In genomic region chr20:36997121-36997520, GRCh38 we compare ENCODE assay signal across 20 cellular contexts. TPM values are rescaled to one million over a fixed set of nuclear protein-coding genes. Genes with fewer than 3 reads are reported as not detected.
A peak's percentile ranks its signal among the peaks of the same experiment; 100 is the strongest.
DNase-seq lines count a peak whose midpoint lies in the region; ATAC-seq and TF ChIP-seq lines count a peak whose summit lies in the region.
"Had no signal": no experiment of that assay in that cellular context is flagged by ENCODE, and none has a peak within 500 bp of the region (broad histone marks: within the 10 kb centered on the region; RNA-seq: fewer than 3 reads in every experiment).

No MANE protein-coding gene starts in this region.

- H3K9ac ChIP-seq in endodermal cell (ENCODE audit: extremely low read depth, low read length, poor library complexity, severe bottlenecking): no peak overlapping the region

- H3K4me1 ChIP-seq in endodermal cell (ENCODE audit: control insufficient read depth, insufficient read depth, low read length): no peaks in the 10 kb centered on the region

- CTCF ChIA-PET in T-cell (lab: Charles Lee): interaction anchor here in 1 of 2 donors (0.9 kb wide), 1 partner anchor 18 kb away, joined by 4 read pairs; no protein-coding TSS in a partner anchor

- H3K36me3 ChIP-seq in endodermal cell (ENCODE audit: control insufficient read depth, insufficient read depth, low read length): peaks cover 19% of the 10 kb centered on the region

- no peaks in the 10 kb centered on the region for H3K27me3 ChIP-seq in endodermal cell (ENCODE audit: control insufficient read depth, insufficient read depth, low read length, poor library complexity, severe bottlenecking)

- H3K4me1 Mint-ChIP-seq in T-cell: peaks cover 11 to 29% (median 11%) of the 10 kb centered on the region in 3 donors
- H3K4me1 Mint-ChIP-seq in central memory CD8-positive, alpha-beta T cell: peaks cover 5% of the 10 kb centered on the region
- no peaks in the 10 kb centered on the region for H3K4me1 Mint-ChIP-seq in endodermal cell
- H3K4me1 Mint-ChIP-seq: GM23338, IgD-negative memory B cell had no signal

- H3K4me3 Mint-ChIP-seq in T-cell: no peak overlapping the region
- no peak overlapping the region for H3K4me3 Mint-ChIP-seq in central memory CD8-positive, alpha-beta T cell
- no peak overlapping the region for H3K4me3 Mint-ChIP-seq in endodermal cell
- H3K4me3 Mint-ChIP-seq: CD8-positive, alpha-beta T cell; GM23338; HFFc6; IgD-negative memory B cell had no signal

- TF ChIP-seq CTCF in GM10266 (IDR thresholded peaks at IDR 0.05; ENCODE audit: control insufficient read depth, insufficient read depth, low read depth, missing control alignments) (no peak), endodermal cell (conservative IDR thresholded peaks at IDR 0.05) (no peak)

- H3K27ac Mint-ChIP-seq in T-cell (peak overlapping the region; percentile 61), endodermal cell (no peak overlapping the region)
- H3K27ac Mint-ChIP-seq in central memory CD8-positive, alpha-beta T cell (ENCODE audit: low read depth): peak overlapping the region; percentile 26
- H3K27ac Mint-ChIP-seq: CD8-positive, alpha-beta T cell; GM23338; HFFc6; IgD-negative memory B cell had no signal

- no peaks in the 10 kb centered on the region for H3K27me3 Mint-ChIP-seq in T-cell
- no peaks in the 10 kb centered on the region for H3K27me3 Mint-ChIP-seq in central memory CD8-positive, alpha-beta T cell
- H3K27me3 Mint-ChIP-seq in endodermal cell (ENCODE audit: insufficient read depth): no peaks in the 10 kb centered on the region
- H3K27me3 Mint-ChIP-seq: IgD-negative memory B cell had no signal

- H3K9me3 ChIP-seq in endodermal cell (ENCODE audit: control insufficient read depth, low read length): peaks cover 41% of the 10 kb centered on the region

- 100% methylated on average over 1 of the region's 1 CpG for WGBS in endodermal cell (ENCODE audit: insufficient coverage in 1 of 2, insufficient read length in 1 of 2), 2 experiments

- DNase-seq in GM10266 (ENCODE audit: extremely low spot score) (peak; percentile 3), T-cell (no peak), endodermal cell (no peak), NCI-H1436 (lab: John Stamatoyannopoulos, UW) (no peak)
- DNase-seq in central memory CD8-positive, alpha-beta T cell (ENCODE audit: low spot score in 2 of 2): no peak
- no peak for DNase-seq in activated CD8-positive, alpha-beta memory T cell treated with anti-CD3 and anti-CD28 coated beads, Interleukin-2, amount 50 U/mL, for 48 hours
- DNase-seq: ACHN; AML-193; Calu3; CD8-positive, alpha-beta T cell; DND-41; EL; HFFc6; KG1 had no signal

- H3K4me3 ChIP-seq in endodermal cell (ENCODE audit: low read length): no peak overlapping the region
- H3K4me3 ChIP-seq: GM23338 had no signal

- H3K27ac ChIP-seq in endodermal cell (ENCODE audit: low read depth, low read length): no peak overlapping the region
- H3K27ac ChIP-seq: C4-2B had no signal

- peaks cover 0 to 8% (median 6%) of the 10 kb centered on the region in 3 donors for H3K9me3 Mint-ChIP-seq in T-cell
- H3K9me3 Mint-ChIP-seq in central memory CD8-positive, alpha-beta T cell: no peaks in the 10 kb centered on the region
- H3K9me3 Mint-ChIP-seq in endodermal cell: peaks cover 70% of the 10 kb centered on the region

- POLR2A ChIA-PET in T-cell (lab: Charles Lee): no interaction called here

- H3K36me3 Mint-ChIP-seq in T-cell (peaks cover 41% of the 10 kb centered on the region), endodermal cell (ENCODE audit: low read depth) (peaks cover 63% of the 10 kb centered on the region)
- peaks cover 12% of the 10 kb centered on the region for H3K36me3 Mint-ChIP-seq in central memory CD8-positive, alpha-beta T cell (ENCODE audit: insufficient read depth)

- no peak for ATAC-seq in T-cell (replicated peaks in 1 of 4)
- no peak for ATAC-seq in central memory CD8-positive, alpha-beta T cell (replicated peaks; ENCODE audit: extremely low read depth, poor library complexity, severe bottlenecking)
- no peak for ATAC-seq in GM18511 (IDR thresholded peaks at IDR 0.05; ENCODE audit: unreplicated experiment)
- ATAC-seq: CD8-positive, alpha-beta T cell; GM23338; HCT116; HepG2 had no signal

RNA-seq across cellular contexts. Expression of gene SAMHD1, which starts 45.6 kb away (rescaled TPM):
- total RNA-seq in T-cell (100 to 1,000 TPM; 218 to 437 (median 244) TPM), endodermal cell (1 to 10 TPM; 3.7 to 4.9 TPM)
- 6.9 TPM for polyA plus RNA-seq in endodermal cell (2013, experiment 1 of 2)
- polyA plus RNA-seq in endodermal cell (2013, experiment 2 of 2): 4.2 TPM

Comparison
In these comparisons a context has a peak if more than half of its experiments do, and no peak if none do; other contexts are left out.
1. RNA of gene SAMHD1, which starts 45.6 kb away (total RNA-seq): 218 to 437 TPM in T-cell; 3.7 to 4.9 TPM in endodermal cell; every median in the first group is over 10 times any median in the second.